Comparison of ENCODE assay signal across 2 cellular contexts in the genomic region with DNA sequence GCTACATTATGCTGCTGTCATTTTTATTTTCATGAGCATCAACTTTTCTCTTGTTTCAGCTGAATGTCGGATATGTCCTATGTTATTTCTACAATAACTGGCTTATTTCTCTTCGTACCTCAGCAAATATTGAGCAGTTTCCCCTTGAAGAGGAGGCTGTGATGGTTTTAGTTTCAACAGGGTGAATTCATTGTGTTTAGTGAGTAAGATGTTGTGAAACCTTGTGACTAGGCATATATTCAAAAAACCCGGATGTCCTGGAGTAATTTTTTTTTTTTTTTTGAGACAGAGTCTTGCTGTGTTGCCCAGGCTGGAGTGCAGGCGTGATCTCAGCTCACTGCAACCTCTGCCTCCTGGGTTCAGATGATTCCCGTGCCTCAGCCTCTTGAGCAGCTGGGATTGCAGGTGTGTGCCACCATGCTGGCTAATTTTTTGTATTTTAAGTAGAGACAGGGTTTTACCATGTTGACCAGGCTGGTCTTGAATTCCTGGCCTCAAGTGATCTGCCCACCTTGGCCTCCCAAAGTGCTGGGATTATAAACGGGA.
A peak's percentile ranks its signal among the peaks of the same experiment; 100 is the strongest.
TF ChIP-seq lines count a peak whose summit lies in the region.

No MANE protein-coding gene starts in this region.

TF ChIP-seq in K562, 482 proteins besides CTCF, POLR2A, EP300 and RAD21:
- TF ChIP-seq RNF2 (IDR thresholded peaks at IDR 0.05): no peak
- 0 out of 2 replicates have a peak, but pooled peaks have one; percentile 15 for TF ChIP-seq ZNF384 (IDR thresholded peaks at IDR 0.05; ENCODE audit: low read depth, low read length)
- TF ChIP-seq, protein P1, sequence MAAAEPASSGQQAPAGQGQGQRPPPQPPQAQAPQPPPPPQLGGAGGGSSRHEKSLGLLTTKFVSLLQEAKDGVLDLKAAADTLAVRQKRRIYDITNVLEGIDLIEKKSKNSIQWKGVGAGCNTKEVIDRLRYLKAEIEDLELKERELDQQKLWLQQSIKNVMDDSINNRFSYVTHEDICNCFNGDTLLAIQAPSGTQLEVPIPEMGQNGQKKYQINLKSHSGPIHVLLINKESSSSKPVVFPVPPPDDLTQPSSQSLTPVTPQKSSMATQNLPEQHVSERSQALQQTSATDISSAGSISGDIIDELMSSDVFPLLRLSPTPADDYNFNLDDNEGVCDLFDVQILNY (CRISPR knock-in tag; IDR thresholded peaks at IDR 0.05): no peak
TF ChIP-seq in K562: peak in this region for 1.

TF ChIP-seq in SK-N-SH treated with all-trans-retinoic acid at 6 μM for 48 hours, 23 proteins besides CTCF, POLR2A, EP300 and RAD21:
- no peak for TF ChIP-seq ESRRG (CRISPR knock-in tag; IDR thresholded peaks at IDR 0.05)
- no peak for TF ChIP-seq ZFP3 (CRISPR knock-in tag; IDR thresholded peaks at IDR 0.05)
- TF ChIP-seq TOX (CRISPR knock-in tag; IDR thresholded peaks at IDR 0.05; ENCODE audit: borderline replicate concordance): no peak
- TF ChIP-seq, protein P2, sequence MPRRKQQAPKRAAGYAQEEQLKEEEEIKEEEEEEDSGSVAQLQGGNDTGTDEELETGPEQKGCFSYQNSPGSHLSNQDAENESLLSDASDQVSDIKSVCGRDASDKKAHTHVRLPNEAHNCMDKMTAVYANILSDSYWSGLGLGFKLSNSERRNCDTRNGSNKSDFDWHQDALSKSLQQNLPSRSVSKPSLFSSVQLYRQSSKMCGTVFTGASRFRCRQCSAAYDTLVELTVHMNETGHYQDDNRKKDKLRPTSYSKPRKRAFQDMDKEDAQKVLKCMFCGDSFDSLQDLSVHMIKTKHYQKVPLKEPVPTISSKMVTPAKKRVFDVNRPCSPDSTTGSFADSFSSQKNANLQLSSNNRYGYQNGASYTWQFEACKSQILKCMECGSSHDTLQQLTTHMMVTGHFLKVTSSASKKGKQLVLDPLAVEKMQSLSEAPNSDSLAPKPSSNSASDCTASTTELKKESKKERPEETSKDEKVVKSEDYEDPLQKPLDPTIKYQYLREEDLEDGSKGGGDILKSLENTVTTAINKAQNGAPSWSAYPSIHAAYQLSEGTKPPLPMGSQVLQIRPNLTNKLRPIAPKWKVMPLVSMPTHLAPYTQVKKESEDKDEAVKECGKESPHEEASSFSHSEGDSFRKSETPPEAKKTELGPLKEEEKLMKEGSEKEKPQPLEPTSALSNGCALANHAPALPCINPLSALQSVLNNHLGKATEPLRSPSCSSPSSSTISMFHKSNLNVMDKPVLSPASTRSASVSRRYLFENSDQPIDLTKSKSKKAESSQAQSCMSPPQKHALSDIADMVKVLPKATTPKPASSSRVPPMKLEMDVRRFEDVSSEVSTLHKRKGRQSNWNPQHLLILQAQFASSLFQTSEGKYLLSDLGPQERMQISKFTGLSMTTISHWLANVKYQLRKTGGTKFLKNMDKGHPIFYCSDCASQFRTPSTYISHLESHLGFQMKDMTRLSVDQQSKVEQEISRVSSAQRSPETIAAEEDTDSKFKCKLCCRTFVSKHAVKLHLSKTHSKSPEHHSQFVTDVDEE (CRISPR knock-in tag; IDR thresholded peaks at IDR 0.05): no peak
- TF ChIP-seq GLIS3 (CRISPR knock-in tag; IDR thresholded peaks at IDR 0.05): no peak
- TF ChIP-seq TCF4 (CRISPR knock-in tag; IDR thresholded peaks at IDR 0.05; ENCODE audit: borderline replicate concordance): no peak
- TF ChIP-seq PPARA (CRISPR knock-in tag; IDR thresholded peaks at IDR 0.05; ENCODE audit: borderline replicate concordance): no peak
- TF ChIP-seq RARB (CRISPR knock-in tag; IDR thresholded peaks at IDR 0.05): no peak
- TF ChIP-seq, protein P3, sequence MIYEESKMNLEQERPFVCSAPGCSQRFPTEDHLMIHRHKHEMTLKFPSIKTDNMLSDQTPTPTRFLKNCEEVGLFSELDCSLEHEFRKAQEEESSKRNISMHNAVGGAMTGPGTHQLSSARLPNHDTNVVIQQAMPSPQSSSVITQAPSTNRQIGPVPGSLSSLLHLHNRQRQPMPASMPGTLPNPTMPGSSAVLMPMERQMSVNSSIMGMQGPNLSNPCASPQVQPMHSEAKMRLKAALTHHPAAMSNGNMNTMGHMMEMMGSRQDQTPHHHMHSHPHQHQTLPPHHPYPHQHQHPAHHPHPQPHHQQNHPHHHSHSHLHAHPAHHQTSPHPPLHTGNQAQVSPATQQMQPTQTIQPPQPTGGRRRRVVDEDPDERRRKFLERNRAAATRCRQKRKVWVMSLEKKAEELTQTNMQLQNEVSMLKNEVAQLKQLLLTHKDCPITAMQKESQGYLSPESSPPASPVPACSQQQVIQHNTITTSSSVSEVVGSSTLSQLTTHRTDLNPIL (CRISPR knock-in tag; IDR thresholded peaks at IDR 0.05; ENCODE audit: low read depth): no peak
- no peak for TF ChIP-seq ZNF8 (CRISPR knock-in tag; IDR thresholded peaks at IDR 0.05)
- TF ChIP-seq, protein P4, sequence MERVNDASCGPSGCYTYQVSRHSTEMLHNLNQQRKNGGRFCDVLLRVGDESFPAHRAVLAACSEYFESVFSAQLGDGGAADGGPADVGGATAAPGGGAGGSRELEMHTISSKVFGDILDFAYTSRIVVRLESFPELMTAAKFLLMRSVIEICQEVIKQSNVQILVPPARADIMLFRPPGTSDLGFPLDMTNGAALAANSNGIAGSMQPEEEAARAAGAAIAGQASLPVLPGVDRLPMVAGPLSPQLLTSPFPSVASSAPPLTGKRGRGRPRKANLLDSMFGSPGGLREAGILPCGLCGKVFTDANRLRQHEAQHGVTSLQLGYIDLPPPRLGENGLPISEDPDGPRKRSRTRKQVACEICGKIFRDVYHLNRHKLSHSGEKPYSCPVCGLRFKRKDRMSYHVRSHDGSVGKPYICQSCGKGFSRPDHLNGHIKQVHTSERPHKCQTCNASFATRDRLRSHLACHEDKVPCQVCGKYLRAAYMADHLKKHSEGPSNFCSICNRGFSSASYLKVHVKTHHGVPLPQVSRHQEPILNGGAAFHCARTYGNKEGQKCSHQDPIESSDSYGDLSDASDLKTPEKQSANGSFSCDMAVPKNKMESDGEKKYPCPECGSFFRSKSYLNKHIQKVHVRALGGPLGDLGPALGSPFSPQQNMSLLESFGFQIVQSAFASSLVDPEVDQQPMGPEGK (CRISPR knock-in tag; IDR thresholded peaks at IDR 0.05; ENCODE audit: borderline replicate concordance): no peak
- TF ChIP-seq ZNF70 (CRISPR knock-in tag; IDR thresholded peaks at IDR 0.05): no peak
- no peak for TF ChIP-seq ISL1 (CRISPR knock-in tag; IDR thresholded peaks at IDR 0.05)
- no peak for TF ChIP-seq CSDC2 (CRISPR knock-in tag; IDR thresholded peaks at IDR 0.05)
- no peak for TF ChIP-seq ZFP30 (CRISPR knock-in tag; IDR thresholded peaks at IDR 0.05)
- no peak for TF ChIP-seq ZC3H10 (CRISPR knock-in tag; IDR thresholded peaks at IDR 0.05)
- no peak for TF ChIP-seq OSR1 (CRISPR knock-in tag; IDR thresholded peaks at IDR 0.05)
- no peak for TF ChIP-seq BACH2 (CRISPR knock-in tag; IDR thresholded peaks at IDR 0.05; ENCODE audit: borderline replicate concordance)
